12 cellular contexts compared by ENCODE assay signal in the genomic region with DNA sequence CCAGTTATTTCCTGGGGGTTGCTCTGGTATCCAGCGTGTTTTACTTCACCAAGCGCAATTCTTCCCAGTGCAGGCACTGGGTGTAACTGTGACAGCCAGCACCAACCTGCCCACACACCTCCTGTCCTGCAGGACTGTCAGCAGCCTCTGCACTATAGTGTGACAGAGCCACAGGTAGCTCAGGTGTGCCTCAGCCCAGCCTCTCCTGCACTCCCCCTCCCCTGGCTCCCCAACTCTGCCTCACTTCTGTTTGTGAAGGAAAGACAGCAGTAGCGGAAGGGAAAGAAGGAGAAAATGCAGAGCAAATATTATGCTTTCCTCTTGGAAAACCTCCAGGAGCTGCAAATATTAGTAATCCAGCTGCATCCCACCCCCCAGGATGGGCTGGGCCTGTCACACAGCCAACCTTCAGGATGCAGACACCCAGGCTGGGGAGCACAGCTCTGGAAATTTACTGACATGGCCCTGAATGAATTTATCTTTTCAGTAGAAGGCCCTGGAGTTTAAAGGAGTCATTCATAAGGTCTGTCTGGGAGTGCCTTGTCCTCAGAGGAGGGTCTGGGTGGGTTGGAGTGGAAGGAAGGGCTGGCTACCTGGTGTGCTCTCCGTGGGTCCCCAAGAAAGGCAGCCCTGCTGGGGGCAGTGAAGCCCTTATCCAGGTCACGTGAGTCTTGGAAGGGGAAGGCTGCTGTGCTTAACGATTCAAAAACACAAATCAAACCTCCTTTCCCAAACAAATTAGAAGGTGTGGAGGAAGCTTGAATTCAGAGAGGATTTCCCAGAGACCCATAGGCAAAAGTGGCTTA. TPM values are rescaled to one million over a fixed set of nuclear protein-coding genes. Genes with fewer than 3 reads are reported as not detected.
DNase-seq lines count a peak whose midpoint lies in the region; ATAC-seq and TF ChIP-seq lines count a peak whose summit lies in the region.
"Had no signal": no experiment of that assay in that cellular context is flagged by ENCODE, and none has a peak within 500 bp of the region (broad histone marks: within the 10 kb centered on the region; RNA-seq: fewer than 3 reads in every experiment).

No MANE protein-coding gene starts in this region.

- H3K27ac Mint-ChIP-seq in natural killer cell = peak overlapping the region; percentile 63 to 99
- H3K27ac Mint-ChIP-seq in natural killer cell treated with Interleukin-12 subunit alpha and Interleukin-12 subunit beta and Interleukin-15 and Interleukin-18, amount 100 ng/mL, for 72 hours = peak overlapping the region in 1 of 2 donors; percentile 35

- no peak overlapping the region for H3K9ac ChIP-seq in mesendoderm (ENCODE audit: low read length)
- H3K9ac ChIP-seq: BLaER1 treated with 17β-estradiol and CSF1 and Interleukin-3, amounts not matched to agents 10 nM and 100 nM had no signal

- no peak overlapping the region for H3K23ac ChIP-seq in mesendoderm (ENCODE audit: low read length)

- no peak overlapping the region for H3K18ac ChIP-seq in mesendoderm (ENCODE audit: low read length)

- no peak overlapping the region for H4K5ac ChIP-seq in mesendoderm (ENCODE audit: low read length)

- no peak overlapping the region for H2BK15ac ChIP-seq in mesendoderm (replicated peaks; ENCODE audit: low read depth)

- no peak overlapping the region for H2BK120ac ChIP-seq in mesendoderm (ENCODE audit: low read depth, low read length)

- no peaks in the 10 kb centered on the region for H3K9me3 Mint-ChIP-seq in natural killer cell
- no peaks in the 10 kb centered on the region for H3K9me3 Mint-ChIP-seq in natural killer cell treated with Interleukin-12 subunit alpha and Interleukin-12 subunit beta and Interleukin-15 and Interleukin-18, amount 100 ng/mL, for 72 hours

- intact Hi-C loops in natural killer cell (cut with micrococcal nuclease) = no loop called here
- intact Hi-C loops in vagina (cut with DNase I) = no loop called here

- H3K36me3 ChIP-seq in mesendoderm (ENCODE audit: control insufficient read depth, insufficient read depth, low read length) (no peaks in the 10 kb centered on the region), vagina (no peaks in the 10 kb centered on the region), HAP-1 (replicated peaks) (peaks cover 9% of the 10 kb centered on the region)

- H3K56ac ChIP-seq in mesendoderm (ENCODE audit: low read length) = peak overlapping the region; percentile 52

- no peak for ATAC-seq in natural killer cell
- no peak for ATAC-seq in natural killer cell treated with Interleukin-12 subunit alpha and Interleukin-12 subunit beta and Interleukin-15 and Interleukin-18, amount 100 ng/mL, for 72 hours

- peaks cover 43 to 62% of the 10 kb centered on the region in 2 donors for H3K4me1 Mint-ChIP-seq in natural killer cell
- peaks cover 27 to 43% of the 10 kb centered on the region in 2 donors for H3K4me1 Mint-ChIP-seq in natural killer cell treated with Interleukin-12 subunit alpha and Interleukin-12 subunit beta and Interleukin-15 and Interleukin-18, amount 100 ng/mL, for 72 hours (ENCODE audit: low read depth in 2 of 2)

- TF ChIP-seq CTCF in natural killer cell (IDR thresholded peaks at IDR 0.05) = no peak
- no peak for TF ChIP-seq CTCF in vagina (IDR thresholded peaks at IDR 0.05)

- H3K27me3 ChIP-seq in mesendoderm (ENCODE audit: insufficient read depth, low read length, poor library complexity) (no peaks in the 10 kb centered on the region), vagina (no peaks in the 10 kb centered on the region), HAP-1 (ENCODE audit: low read depth) (no peaks in the 10 kb centered on the region)
- H3K27me3 ChIP-seq: BLaER1 treated with 17β-estradiol and CSF1 and Interleukin-3, amounts not matched to agents 10 nM and 100 nM had no signal

- H3K27ac ChIP-seq in mesendoderm (ENCODE audit: low read depth, low read length) (no peak overlapping the region), vagina (peak overlapping the region; percentile 36)
- H3K27ac ChIP-seq: BLaER1 treated with 17β-estradiol and CSF1 and Interleukin-3, amounts not matched to agents 10 nM and 100 nM; HL-60 had no signal

- no peaks in the 10 kb centered on the region for H3K36me3 Mint-ChIP-seq in natural killer cell
- no peaks in the 10 kb centered on the region for H3K36me3 Mint-ChIP-seq in natural killer cell treated with Interleukin-12 subunit alpha and Interleukin-12 subunit beta and Interleukin-15 and Interleukin-18, amount 100 ng/mL, for 72 hours

- no peak overlapping the region for H2BK5ac ChIP-seq in mesendoderm (ENCODE audit: low read length)

- no CpG with 5 or more reads among the region's 6 CpGs for WGBS in mesendoderm (ENCODE audit: extremely low coverage, insufficient coverage, low lambda C conversion rate)

- in situ Hi-C loops in HAP-1 (cut with MboI; ENCODE audit: low sequenced_read_pairs) = no loop called here

- H3K9me3 ChIP-seq in vagina (no peaks in the 10 kb centered on the region), HAP-1 (no peaks in the 10 kb centered on the region)

- H3K4ac ChIP-seq in mesendoderm (ENCODE audit: low read depth, low read length) = no peak overlapping the region

- no peak overlapping the region for H3K4me3 ChIP-seq in mesendoderm (ENCODE audit: low read length)
- H3K4me3 ChIP-seq in vagina = no peak overlapping the region
- H3K4me3 ChIP-seq in HAP-1 = no peak overlapping the region
- H3K4me3 ChIP-seq: BLaER1 treated with 17β-estradiol and CSF1 and Interleukin-3, amounts not matched to agents 10 nM and 100 nM had no signal

- no peaks in the 10 kb centered on the region for H3K27me3 Mint-ChIP-seq in natural killer cell (ENCODE audit: low read depth in 2 of 2)
- H3K27me3 Mint-ChIP-seq in natural killer cell treated with Interleukin-12 subunit alpha and Interleukin-12 subunit beta and Interleukin-15 and Interleukin-18, amount 100 ng/mL, for 72 hours = no peaks in the 10 kb centered on the region

- no peak overlapping the region for H3K4me3 Mint-ChIP-seq in natural killer cell
- no peak overlapping the region for H3K4me3 Mint-ChIP-seq in natural killer cell treated with Interleukin-12 subunit alpha and Interleukin-12 subunit beta and Interleukin-15 and Interleukin-18, amount 100 ng/mL, for 72 hours

- H3K79me2 ChIP-seq in mesendoderm (ENCODE audit: control insufficient read depth, insufficient read depth, low read length) = no peaks in the 10 kb centered on the region

- no peak overlapping the region for H3K4me2 ChIP-seq in mesendoderm (ENCODE audit: low read length)
- H3K4me2 ChIP-seq: BLaER1 treated with 17β-estradiol and CSF1 and Interleukin-3, amounts not matched to agents 10 nM and 100 nM had no signal

- no peak for TF ChIP-seq POLR2A in vagina (IDR thresholded peaks at IDR 0.05)

- H3K79me1 ChIP-seq in mesendoderm (ENCODE audit: low read length) = peaks cover 2% of the 10 kb centered on the region

- DNase-seq in natural killer cell = no peak
- no peak for DNase-seq in natural killer cell treated with Interleukin-12 subunit alpha and Interleukin-12 subunit beta and Interleukin-15 and Interleukin-18, amount 100 ng/mL, for 72 hours (ENCODE audit: low spot score)
- DNase-seq in dermis blood vessel endothelial cell = peak; percentile 50
- no peak for DNase-seq in mesendoderm
- no peak for DNase-seq in vagina (ENCODE audit: extremely low spot score in 2 of 2)
- no peak for DNase-seq in HAP-1 (ENCODE audit: low spot score in 2 of 2)
- DNase-seq in AG20443 (ENCODE audit: low spot score) = no peak
- DNase-seq in stimulated activated naive CD4-positive, alpha-beta T cell (lab: John Stamatoyannopoulos, UW) = no peak
- DNase-seq: activated CD4-positive, alpha-beta T cell treated with anti-CD3 and anti-CD28 coated beads for 48 hours; NCI-H82 had no signal

- H2AK5ac ChIP-seq in mesendoderm (ENCODE audit: low read length) = no peak overlapping the region

- H3K4me1 ChIP-seq in mesendoderm (ENCODE audit: control insufficient read depth, low read depth, low read length) = peaks cover 5% of the 10 kb centered on the region
- H3K4me1 ChIP-seq in vagina = peaks cover 70% of the 10 kb centered on the region
- peaks cover 27% of the 10 kb centered on the region for H3K4me1 ChIP-seq in HAP-1

- no peak overlapping the region for H4K8ac ChIP-seq in mesendoderm (ENCODE audit: low read depth, low read length)

RNA-seq across cellular contexts. Expression of a gene that starts 20.9 kb away (rescaled TPM):
- total RNA-seq in natural killer cell = 100 to 1,000 TPM; 228 to 275 (median 236) TPM
- 10 to 100 TPM; 29.2 to 39.1 TPM for total RNA-seq in natural killer cell treated with Interleukin-12 subunit alpha and Interleukin-12 subunit beta and Interleukin-15 and Interleukin-18, amount 100 ng/mL, for 72 hours
- 159 and 248 TPM in 2 replicates for total RNA-seq in dermis blood vessel endothelial cell
- polyA plus RNA-seq in mesendoderm (2013, experiment 1 of 2) = 15.4 TPM
- 17.2 TPM for polyA plus RNA-seq in mesendoderm (2013, experiment 2 of 2)
- 208 TPM for total RNA-seq in vagina
